In the genomic region with DNA sequence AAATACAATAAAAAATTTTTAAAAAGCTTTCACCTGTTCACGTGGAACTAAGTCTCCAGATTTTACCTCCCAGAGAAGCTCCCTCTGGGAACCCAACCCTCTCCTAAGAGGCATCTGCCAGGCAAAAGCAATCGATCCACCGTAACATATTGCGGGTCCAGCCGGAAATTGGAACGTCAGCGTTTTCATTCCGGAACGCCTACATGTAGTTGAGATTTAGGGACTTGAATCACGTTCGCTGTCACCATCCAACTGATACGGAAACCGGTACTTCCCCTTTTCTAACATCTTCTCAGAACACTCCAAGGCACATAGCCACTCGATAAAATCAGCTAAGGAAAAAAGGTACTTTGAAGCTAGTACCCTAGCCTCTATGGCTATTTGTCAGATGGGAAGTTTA, we compare ENCODE assay signal across 11 cellular contexts.
DNase-seq lines count a peak whose midpoint lies in the region; ATAC-seq and TF ChIP-seq lines count a peak whose summit lies in the region.
"Had no signal": no experiment of that assay in that cellular context is flagged by ENCODE, and none has a peak within 500 bp of the region (broad histone marks: within the 10 kb centered on the region; RNA-seq: fewer than 3 reads in every experiment).

No MANE protein-coding gene starts in this region.

- no peaks in the 10 kb centered on the region for H3K4me1 ChIP-seq in CD4-positive, alpha-beta memory T cell (ENCODE audit: insufficient read depth, low read length)

- H3K4me3 Mint-ChIP-seq in CD4-positive, alpha-beta memory T cell, result peak overlapping the region in 7 of 8 donors; percentile 26 to 74 (median 69)
- peak overlapping the region; percentile 27 for H3K4me3 Mint-ChIP-seq in activated CD8-positive, alpha-beta T cell treated with anti-CD3 and anti-CD28 coated beads for 36 hours
- H3K4me3 Mint-ChIP-seq: effector memory CD8-positive, alpha-beta T cell had no signal

- ATAC-seq in activated CD8-positive, alpha-beta T cell treated with anti-CD3 and anti-CD28 coated beads for 36 hours, result peak; percentile 94
- no peak for ATAC-seq in GM18868 (IDR thresholded peaks at IDR 0.05; ENCODE audit: unreplicated experiment)
- ATAC-seq in GM19467 (IDR thresholded peaks at IDR 0.05; ENCODE audit: unreplicated experiment), result no peak
- ATAC-seq: effector memory CD8-positive, alpha-beta T cell had no signal

- no peaks in the 10 kb centered on the region for H3K36me3 ChIP-seq in CD4-positive, alpha-beta memory T cell (ENCODE audit: insufficient read depth, low read length)

- peaks cover 2 to 10% of the 10 kb centered on the region in 2 donors for H3K27me3 Mint-ChIP-seq in CD4-positive, alpha-beta memory T cell
- peaks cover 5% of the 10 kb centered on the region for H3K27me3 Mint-ChIP-seq in activated CD8-positive, alpha-beta T cell treated with anti-CD3 and anti-CD28 coated beads for 36 hours

- no peak overlapping the region for H3K27ac ChIP-seq in CD4-positive, alpha-beta memory T cell (ENCODE audit: low read depth, low read length)

- H3K9me3 Mint-ChIP-seq in CD4-positive, alpha-beta memory T cell, result peaks cover 0 to 2% (median 0%) of the 10 kb centered on the region in 8 donors
- H3K9me3 Mint-ChIP-seq in activated CD8-positive, alpha-beta T cell treated with anti-CD3 and anti-CD28 coated beads for 36 hours, result no peaks in the 10 kb centered on the region
- H3K9me3 Mint-ChIP-seq: effector memory CD8-positive, alpha-beta T cell had no signal

- CTCF ChIA-PET in CD4-positive, alpha-beta memory T cell (lab: Charles Lee; ENCODE audit: partially characterized antibody), result no interaction called here
- CTCF ChIA-PET in activated CD8-positive, alpha-beta T cell treated with anti-CD3 and anti-CD28 coated beads for 36 hours (lab: Charles Lee), result interaction anchor here (0.8 to 1.3 kb wide), 2 partner anchors 71 to 528 kb away, joined by 3 read pairs; no protein-coding TSS in a partner anchor

- POLR2A ChIA-PET in CD4-positive, alpha-beta memory T cell (lab: Charles Lee; ENCODE audit: partially characterized antibody), result no interaction called here
- POLR2A ChIA-PET in activated CD8-positive, alpha-beta T cell treated with anti-CD3 and anti-CD28 coated beads for 36 hours (lab: Charles Lee), result interaction anchor here (1.2 kb wide), 1 partner anchor 70 kb away, joined by 7 read pairs; the partner anchor contains the start of gene COX16

- peak in 4 of 5 donors; percentile 2 to 15 (median 6) for DNase-seq in CD4-positive, alpha-beta memory T cell
- DNase-seq in KG1 (lab: John Stamatoyannopoulos, UW), result peak; percentile 41
- DNase-seq in activated CD8-positive, alpha-beta T cell treated with anti-CD3 and anti-CD28 coated beads for 36 hours, result peak; percentile 81
- DNase-seq in stimulated activated CD4-positive, alpha-beta T cell treated with anti-CD3 and anti-CD28 coated beads, Interleukin-12 subunit alpha, Interleukin-12 subunit beta, amount 100 ng/mL, for 48 hours (ENCODE audit: low read depth in 2 of 3, low spot score in 1 of 3), result peak; percentile 41 to 59 (median 52)
- no peak for DNase-seq in NCI-H1694 treated with DMSO at 0.1 percent for 48 hours (lab: John Stamatoyannopoulos, UW)
- DNase-seq in posterior vena cava (ENCODE audit: low spot score), result no peak
- DNase-seq: effector memory CD8-positive, alpha-beta T cell; NCI-H2107; Right ventricle myocardium superior had no signal

- no peaks in the 10 kb centered on the region for H3K36me3 Mint-ChIP-seq in CD4-positive, alpha-beta memory T cell
- H3K36me3 Mint-ChIP-seq in activated CD8-positive, alpha-beta T cell treated with anti-CD3 and anti-CD28 coated beads for 36 hours (ENCODE audit: low read depth), result no peaks in the 10 kb centered on the region

- H3K4me1 Mint-ChIP-seq in CD4-positive, alpha-beta memory T cell, result peaks cover 2 to 5% (median 4%) of the 10 kb centered on the region in 4 donors
- H3K4me1 Mint-ChIP-seq in activated CD8-positive, alpha-beta T cell treated with anti-CD3 and anti-CD28 coated beads for 36 hours (ENCODE audit: low read depth), result peaks cover 5% of the 10 kb centered on the region

- TF ChIP-seq CTCF in activated CD8-positive, alpha-beta T cell treated with anti-CD3 and anti-CD28 coated beads for 36 hours (IDR thresholded peaks at IDR 0.05), result no peak

- intact Hi-C loops in CD4-positive, alpha-beta memory T cell (cut with micrococcal nuclease), result loop anchor here (1.0 kb wide), 1 partner anchor 70 kb away; the partner anchor contains the start of gene COX16
- intact Hi-C loops in activated CD8-positive, alpha-beta T cell treated with anti-CD3 and anti-CD28 coated beads for 36 hours (cut with micrococcal nuclease), result loop anchor here (2.0 kb wide), 1 partner anchor 70 kb away; the partner anchor contains the start of gene COX16
- intact Hi-C loops in posterior vena cava (cut with DNase I), result no loop called here

- H3K27ac Mint-ChIP-seq in CD4-positive, alpha-beta memory T cell, result no peak overlapping the region
- no peak overlapping the region for H3K27ac Mint-ChIP-seq in activated CD8-positive, alpha-beta T cell treated with anti-CD3 and anti-CD28 coated beads for 36 hours
- H3K27ac Mint-ChIP-seq: effector memory CD8-positive, alpha-beta T cell had no signal

- no peaks in the 10 kb centered on the region for H3K9me3 ChIP-seq in CD4-positive, alpha-beta memory T cell (ENCODE audit: control insufficient read depth in 1 of 2, low read length in 2 of 2)

- no peaks in the 10 kb centered on the region for H3K27me3 ChIP-seq in CD4-positive, alpha-beta memory T cell (ENCODE audit: insufficient read depth, low read length)

- H3K4me3 ChIP-seq in CD4-positive, alpha-beta memory T cell (ENCODE audit: low read length in 2 of 2), result no peak overlapping the region

Comparison
In these comparisons a context has a peak if more than half of its experiments do, and no peak if none do; other contexts are left out.
1. DNase-seq: peak in CD4-positive, alpha-beta memory T cell (4 of 5), KG1 (single experiment), activated CD8-positive, alpha-beta T cell treated with anti-CD3 and anti-CD28 coated beads for 36 hours (single experiment) and stimulated activated CD4-positive, alpha-beta T cell treated with anti-CD3 and anti-CD28 coated beads, Interleukin-12 subunit alpha, Interleukin-12 subunit beta, amount 100 ng/mL, for 48 hours (3 of 3); none in NCI-H1694 treated with DMSO at 0.1 percent for 48 hours (single experiment) and posterior vena cava (single experiment).
2. intact Hi-C loops: an anchor here in CD4-positive, alpha-beta memory T cell (1.0 kb wide) and activated CD8-positive, alpha-beta T cell treated with anti-CD3 and anti-CD28 coated beads for 36 hours (2.0 kb wide); none called in posterior vena cava.